Comparison of ENCODE assay signal across 2 cellular contexts in genomic region chr17:52159810-52160578, GRCh38.
A peak's percentile ranks its signal among the peaks of the same experiment; 100 is the strongest.
TF ChIP-seq lines count a peak whose summit lies in the region.

No MANE protein-coding gene starts in this region.

TF ChIP-seq in H1, 55 proteins besides CTCF, POLR2A, EP300 and RAD21:
- TF ChIP-seq CREB1 (IDR thresholded peaks at IDR 0.05): no peak
- peak; percentile 74; the same call in 1 of the 2 replicates for TF ChIP-seq SUZ12 (IDR thresholded peaks at IDR 0.05; ENCODE audit: low read length)
- peak; percentile 25 for TF ChIP-seq EZH2 (IDR thresholded peaks at IDR 0.05; ENCODE audit: low read depth, low read length, severe bottlenecking)

TF ChIP-seq in neural cell, 6 proteins besides CTCF, POLR2A, EP300 and RAD21:
- TF ChIP-seq REST (IDR thresholded peaks at IDR 0.05; ENCODE audit: borderline replicate concordance): peak; percentile 48
- TF ChIP-seq TAF1 (IDR thresholded peaks at IDR 0.05; ENCODE audit: low read depth): no peak
- no peak for TF ChIP-seq SMC3 (conservative IDR thresholded peaks at IDR 0.05; ENCODE audit: poor library complexity)
- peak; percentile 5 for TF ChIP-seq POLR2AphosphoS5 (IDR thresholded peaks at IDR 0.05)
- TF ChIP-seq MXI1 (conservative IDR thresholded peaks at IDR 0.05; ENCODE audit: poor library complexity, severe bottlenecking): no peak
- TF ChIP-seq EZH2 (IDR thresholded peaks at IDR 0.05; ENCODE audit: borderline replicate concordance, insufficient read depth, low read length, poor library complexity, severe bottlenecking): no peak
